11 cellular contexts compared by ENCODE assay signal in genomic region chr15:92938387-92938786, GRCh38. TPM values are rescaled to one million over a fixed set of nuclear protein-coding genes. Genes with fewer than 3 reads are reported as not detected.
DNase-seq lines count a peak whose midpoint lies in the region; ATAC-seq and TF ChIP-seq lines count a peak whose summit lies in the region.
"Had no signal": no experiment of that assay in that cellular context is flagged by ENCODE, and none has a peak within 500 bp of the region (broad histone marks: within the 10 kb centered on the region; RNA-seq: fewer than 3 reads in every experiment).

No MANE protein-coding gene starts in this region.

- H3K27me3 ChIP-seq in DND-41 (ENCODE audit: insufficient read depth, low read length, poor library complexity) (no peaks in the 10 kb centered on the region), parathyroid adenoma (ENCODE audit: control insufficient read depth, insufficient read depth, low read length) (no peaks in the 10 kb centered on the region), H7 (ENCODE audit: control insufficient read depth, insufficient read depth, low read length) (no peaks in the 10 kb centered on the region)

- H3K4me3 ChIP-seq in DND-41 (ENCODE audit: low read depth in 1 of 2, low read length in 2 of 2) (no peak overlapping the region), parathyroid adenoma (ENCODE audit: low read depth, low read length) (no peak overlapping the region), H7 (ENCODE audit: insufficient read depth, low read depth, low read length) (no peak overlapping the region)

- H3K27ac ChIP-seq in DND-41 (ENCODE audit: low read length) (no peak overlapping the region), parathyroid adenoma (no peak overlapping the region)

- DNase-seq in DND-41 (no peak), chondrocyte (ENCODE audit: low spot score) (no peak), NCI-H1436 treated with DMSO at 0.1 percent for 48 hours (lab: John Stamatoyannopoulos, UW) (no peak), H7 (no peak)
- DNase-seq: caudate nucleus; EL; NCI-H2081 treated with DMSO at 0.1 percent for 48 hours; stimulated activated CD4-positive, alpha-beta T cell treated with anti-CD3 and anti-CD28 coated beads, Interleukin-15, amount 100 ng/mL, for 24 hours had no signal

- no peaks in the 10 kb centered on the region for H3K4me1 ChIP-seq in DND-41 (ENCODE audit: insufficient read depth, low read length)
- no peaks in the 10 kb centered on the region for H3K4me1 ChIP-seq in parathyroid adenoma

- no peak overlapping the region for H3K27ac Mint-ChIP-seq in chondrocyte (ENCODE audit: unreplicated experiment)

- H3K9me3 ChIP-seq in DND-41 (ENCODE audit: insufficient read depth, low read length, severe bottlenecking) (no peaks in the 10 kb centered on the region), parathyroid adenoma (ENCODE audit: control insufficient read depth, low read length) (no peaks in the 10 kb centered on the region)

- ATAC-seq in DND-41 (ENCODE audit: insufficient read depth, low read depth) (no peak), HG03108 (IDR thresholded peaks at IDR 0.05; ENCODE audit: unreplicated experiment) (no peak)

- TF ChIP-seq CTCF in DND-41 (IDR thresholded peaks at IDR 0.05; ENCODE audit: borderline replicate concordance, extremely low read depth, low read length, poor library complexity, severe bottlenecking) (peak; percentile 23), LNCAP (IDR thresholded peaks at IDR 0.05) (peak; percentile 47), chondrocyte (IDR thresholded peaks at IDR 0.05) (peak; percentile 59), parathyroid adenoma (IDR thresholded peaks at IDR 0.05) (peak; percentile 6)

- no peaks in the 10 kb centered on the region for H3K9me3 Mint-ChIP-seq in chondrocyte (ENCODE audit: low read depth)

- H3K36me3 Mint-ChIP-seq in chondrocyte (ENCODE audit: low read depth), result peaks cover 43% of the 10 kb centered on the region

- H4K20me1 ChIP-seq in DND-41 (ENCODE audit: insufficient read depth, low read length), result no peaks in the 10 kb centered on the region; the same call in 1 of the 2 replicates

- no peak overlapping the region for H3K4me2 ChIP-seq in DND-41 (ENCODE audit: insufficient read depth, low read length)
- no peak overlapping the region for H3K4me2 ChIP-seq in parathyroid adenoma (ENCODE audit: low read length)

- H3K36me3 ChIP-seq in DND-41 (ENCODE audit: insufficient read depth, low read length) (peaks cover 96% of the 10 kb centered on the region), parathyroid adenoma (ENCODE audit: control insufficient read depth, insufficient read depth, low read length) (no peaks in the 10 kb centered on the region), H7 (replicated peaks; ENCODE audit: control insufficient read depth, insufficient read depth, low read length) (peaks cover 25% of the 10 kb centered on the region)

- H3K9ac ChIP-seq in DND-41 (ENCODE audit: low read depth, low read length) (no peak overlapping the region), parathyroid adenoma (no peak overlapping the region)

- H2AFZ ChIP-seq in DND-41 (ENCODE audit: low read depth, low read length), result no peak overlapping the region
- H2AFZ ChIP-seq in parathyroid adenoma, result no peak overlapping the region

- H3K27me3 Mint-ChIP-seq in chondrocyte (ENCODE audit: low read depth), result no peaks in the 10 kb centered on the region

- H3K4me3 Mint-ChIP-seq in chondrocyte (ENCODE audit: unreplicated experiment), result no peak overlapping the region

- H3K4me1 Mint-ChIP-seq in chondrocyte (ENCODE audit: low read depth), result peaks cover 24% of the 10 kb centered on the region

- peaks cover 74% of the 10 kb centered on the region for H3K79me2 ChIP-seq in DND-41 (ENCODE audit: insufficient read depth, low read length)
- peaks cover 10% of the 10 kb centered on the region for H3K79me2 ChIP-seq in parathyroid adenoma

RNA-seq across cellular contexts. Expression of gene CHD2, which starts 38.3 kb away (rescaled TPM):
- total RNA-seq in chondrocyte, result 59.7 to 83.0 TPM (median 61.2 TPM) in 3 replicates
- total RNA-seq in H7 (2014; rRNA removed; shearing (Covaris generic)), result 29.7 and 35.5 TPM in 2 replicates

Comparison
In these comparisons a context has a peak if more than half of its experiments do, and no peak if none do; other contexts are left out.
1. CTCF ChIP-seq: peak in every context shown above with its lines; median percentile 59 in chondrocyte; 47 in LNCAP; 23 in DND-41; 6 in parathyroid adenoma.